ENCODE assay signal across 28 cellular contexts in genomic region chr22:22983816-22984215, GRCh38.
"Had no signal": no experiment of that assay in that cellular context is flagged by ENCODE, and none has a peak within 500 bp of the region (broad histone marks: within the 10 kb centered on the region; RNA-seq: fewer than 3 reads in every experiment).

No MANE protein-coding gene starts in this region.

- H3K4me1 Mint-ChIP-seq: natural killer cell; nephron; neural progenitor cell; stimulated activated effector memory CD8-positive, alpha-beta T cell treated with anti-CD3 and anti-CD28 coated beads, Interleukin-12 subunit alpha, Interleukin-12 subunit beta, amount 100 ng/mL, for 72 hours had no signal

- H3K9ac ChIP-seq: neural progenitor cell, parathyroid adenoma had no signal

- DNase-seq: natural killer cell; occipital lobe; ovary; posterior cingulate gyrus; psoas muscle; right cardiac atrium; right lobe of liver; sigmoid colon; small intestine; stimulated activated CD4-positive, alpha-beta T cell treated with anti-CD3 and anti-CD28 coated beads, Interleukin-15, amount 100 ng/mL, for 24 hours; stimulated activated CD4-positive, alpha-beta T cell treated with anti-CD3 and anti-CD28 coated beads, Interleukin-2, amount 100 ng/mL, for 24 hours; stimulated activated CD4-positive, alpha-beta T cell treated with anti-CD3 and anti-CD28 coated beads, Interleukin-2, amount 100 ng/mL, for 48 hours; stimulated activated CD4-positive, alpha-beta T cell treated with anti-CD3 and anti-CD28 coated beads, Interleukin-4, amount 100 ng/mL, for 24 hours; stimulated activated naive B cell treated with anti-CD40 and anti-IgM and Interleukin-4, amounts not matched to agents 10 μg/mL and 1 μg/mL and 100 μg/mL, for 72 hours; stimulated activated naive CD4-positive, alpha-beta T cell treated with Interleukin-2 at 50 U/mL for 16 hours; stomach; thyroid gland; trophoblast cell; upper lobe of left lung; uterus had no signal

- H3K79me2 ChIP-seq: parathyroid adenoma had no signal

- H3K36me3 ChIP-seq: neural progenitor cell, ovary, right lobe of liver, sigmoid colon, stomach, thoracic aorta, thyroid gland, tibial nerve, upper lobe of left lung, uterus had no signal

- H3K27me3 ChIP-seq: ovary, right lobe of liver, stomach, thyroid gland, tibial nerve, upper lobe of left lung, uterus had no signal

- H3K9me3 ChIP-seq: thoracic aorta, thyroid gland had no signal

- H3K4me3 Mint-ChIP-seq: natural killer cell; nephron; neural progenitor cell; stimulated activated effector memory CD8-positive, alpha-beta T cell treated with anti-CD3 and anti-CD28 coated beads, Interleukin-12 subunit alpha, Interleukin-12 subunit beta, amount 100 ng/mL, for 72 hours; stimulated activated naive B cell treated with anti-CD40 and anti-IgM and Interleukin-4, amounts not matched to agents 10 μg/mL and 1 μg/mL and 100 μg/mL, for 72 hours; stimulated activated naive CD8-positive, alpha-beta T cell treated with anti-CD3 and anti-CD28 coated beads, Interleukin-15, Interleukin-2, amounts not matched to agents 100 ng/mL and 50 ng/mL, for 24 hours had no signal

- H3K27ac Mint-ChIP-seq: natural killer cell; nephron; neural progenitor cell; progenitor cell of endocrine pancreas; stimulated activated effector memory CD8-positive, alpha-beta T cell treated with anti-CD3 and anti-CD28 coated beads, Interleukin-12 subunit alpha, Interleukin-12 subunit beta, amount 100 ng/mL, for 72 hours; stimulated activated naive B cell treated with anti-CD40 and anti-IgM and Interleukin-4, amounts not matched to agents 10 μg/mL and 1 μg/mL and 100 μg/mL, for 72 hours; stimulated activated naive CD8-positive, alpha-beta T cell treated with anti-CD3 and anti-CD28 coated beads, Interleukin-15, Interleukin-2, amounts not matched to agents 100 ng/mL and 50 ng/mL, for 24 hours had no signal

- ATAC-seq: natural killer cell; psoas muscle; right cardiac atrium; right lobe of liver; stimulated activated effector memory CD8-positive, alpha-beta T cell treated with anti-CD3 and anti-CD28 coated beads, Interleukin-12 subunit alpha, Interleukin-12 subunit beta, amount 100 ng/mL, for 72 hours; stimulated activated naive B cell treated with anti-CD40 and anti-IgM and Interleukin-4, amounts not matched to agents 10 μg/mL and 1 μg/mL and 100 μg/mL, for 72 hours had no signal

- H3K36me3 Mint-ChIP-seq: neural progenitor cell; stimulated activated effector memory CD8-positive, alpha-beta T cell treated with anti-CD3 and anti-CD28 coated beads, Interleukin-12 subunit alpha, Interleukin-12 subunit beta, amount 100 ng/mL, for 72 hours had no signal

- H3K4me1 ChIP-seq: neural progenitor cell, parathyroid adenoma, psoas muscle, right lobe of liver, sigmoid colon, stomach, thyroid gland, tibial nerve, upper lobe of left lung, uterus had no signal

- H2AFZ ChIP-seq: neural progenitor cell, parathyroid adenoma had no signal

- H3K4me2 ChIP-seq: neural progenitor cell had no signal

- H3K9me3 Mint-ChIP-seq: natural killer cell; stimulated activated effector memory CD8-positive, alpha-beta T cell treated with anti-CD3 and anti-CD28 coated beads, Interleukin-12 subunit alpha, Interleukin-12 subunit beta, amount 100 ng/mL, for 72 hours had no signal

- FAIRE-seq: small intestine had no signal

- H3K4me3 ChIP-seq: neural progenitor cell, ovary, psoas muscle, right lobe of liver, sigmoid colon, stomach, thoracic aorta, thyroid gland, tibial nerve, upper lobe of left lung, uterus had no signal

- H3K27ac ChIP-seq: neural progenitor cell, ovary, parathyroid adenoma, psoas muscle, right lobe of liver, sigmoid colon, stomach, thoracic aorta, thyroid gland, tibial nerve, upper lobe of left lung, uterus had no signal
